ENCODE assay signal across 1 cellular context in the genomic region with DNA sequence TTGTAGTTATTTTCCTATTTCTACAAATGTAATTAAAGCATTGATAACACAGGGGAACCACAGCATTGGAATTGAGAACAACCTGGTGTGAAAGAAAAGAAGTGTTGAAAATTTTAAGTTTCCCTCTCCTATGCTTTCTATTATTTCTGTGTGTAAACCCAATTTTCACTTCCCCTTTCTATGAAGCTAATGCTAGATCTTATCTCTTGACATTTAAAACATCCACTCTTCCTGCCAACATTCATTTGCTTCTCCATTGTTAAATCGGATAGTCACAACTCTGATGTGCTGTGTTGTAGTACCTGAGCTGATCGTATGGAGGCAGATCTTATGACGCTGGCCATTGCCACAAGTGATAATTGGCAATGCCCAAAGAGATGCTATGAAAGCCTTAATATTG.
TF ChIP-seq lines count a peak whose summit lies in the region.

No MANE protein-coding gene starts in this region.

TF ChIP-seq in SK-N-SH, 30 proteins besides CTCF, POLR2A, EP300 and RAD21 (continued from another document):
- TF ChIP-seq, protein P1, sequence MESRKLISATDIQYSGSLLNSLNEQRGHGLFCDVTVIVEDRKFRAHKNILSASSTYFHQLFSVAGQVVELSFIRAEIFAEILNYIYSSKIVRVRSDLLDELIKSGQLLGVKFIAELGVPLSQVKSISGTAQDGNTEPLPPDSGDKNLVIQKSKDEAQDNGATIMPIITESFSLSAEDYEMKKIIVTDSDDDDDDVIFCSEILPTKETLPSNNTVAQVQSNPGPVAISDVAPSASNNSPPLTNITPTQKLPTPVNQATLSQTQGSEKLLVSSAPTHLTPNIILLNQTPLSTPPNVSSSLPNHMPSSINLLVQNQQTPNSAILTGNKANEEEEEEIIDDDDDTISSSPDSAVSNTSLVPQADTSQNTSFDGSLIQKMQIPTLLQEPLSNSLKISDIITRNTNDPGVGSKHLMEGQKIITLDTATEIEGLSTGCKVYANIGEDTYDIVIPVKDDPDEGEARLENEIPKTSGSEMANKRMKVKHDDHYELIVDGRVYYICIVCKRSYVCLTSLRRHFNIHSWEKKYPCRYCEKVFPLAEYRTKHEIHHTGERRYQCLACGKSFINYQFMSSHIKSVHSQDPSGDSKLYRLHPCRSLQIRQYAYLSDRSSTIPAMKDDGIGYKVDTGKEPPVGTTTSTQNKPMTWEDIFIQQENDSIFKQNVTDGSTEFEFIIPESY (IDR thresholded peaks at IDR 0.05; ENCODE audit: borderline replicate concordance, low read depth) = no peak
- TF ChIP-seq USF1 (IDR thresholded peaks at IDR 0.05; ENCODE audit: borderline replicate concordance, low read depth) (no peak), MEF2A (IDR thresholded peaks at IDR 0.05; ENCODE audit: borderline replicate concordance, low read depth) (no peak), MAX (IDR thresholded peaks at IDR 0.05; ENCODE audit: low read depth) (no peak), ELF1 (IDR thresholded peaks at IDR 0.05) (no peak), EZH2phosphoT487 (IDR thresholded peaks at IDR 0.05; ENCODE audit: borderline replicate concordance, low read depth) (no peak), JUND (IDR thresholded peaks at IDR 0.05) (no peak), RXRA (IDR thresholded peaks at IDR 0.05; ENCODE audit: borderline replicate concordance, low read depth) (no peak), RCOR1 (IDR thresholded peaks at IDR 0.05; ENCODE audit: low read length) (no peak), SIN3A (IDR thresholded peaks at IDR 0.05; ENCODE audit: borderline replicate concordance, low read depth, low read length) (no peak), FOXJ3 (CRISPR knock-in tag; IDR thresholded peaks at IDR 0.05) (no peak)
- TF ChIP-seq, protein P2, sequence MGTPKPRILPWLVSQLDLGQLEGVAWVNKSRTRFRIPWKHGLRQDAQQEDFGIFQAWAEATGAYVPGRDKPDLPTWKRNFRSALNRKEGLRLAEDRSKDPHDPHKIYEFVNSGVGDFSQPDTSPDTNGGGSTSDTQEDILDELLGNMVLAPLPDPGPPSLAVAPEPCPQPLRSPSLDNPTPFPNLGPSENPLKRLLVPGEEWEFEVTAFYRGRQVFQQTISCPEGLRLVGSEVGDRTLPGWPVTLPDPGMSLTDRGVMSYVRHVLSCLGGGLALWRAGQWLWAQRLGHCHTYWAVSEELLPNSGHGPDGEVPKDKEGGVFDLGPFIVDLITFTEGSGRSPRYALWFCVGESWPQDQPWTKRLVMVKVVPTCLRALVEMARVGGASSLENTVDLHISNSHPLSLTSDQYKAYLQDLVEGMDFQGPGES (IDR thresholded peaks at IDR 0.05; ENCODE audit: low read depth, low read length) = no peak
